ENCODE assay signal across 11 cellular contexts in genomic region chr2:20185176-20186022, GRCh38. TPM values are rescaled to one million over a fixed set of nuclear protein-coding genes. Genes with fewer than 3 reads are reported as not detected.
DNase-seq lines count a peak whose midpoint lies in the region; ATAC-seq and TF ChIP-seq lines count a peak whose summit lies in the region.
"Had no signal": no experiment of that assay in that cellular context is flagged by ENCODE, and none has a peak within 500 bp of the region (broad histone marks: within the 10 kb centered on the region; RNA-seq: fewer than 3 reads in every experiment).

No MANE protein-coding gene starts in this region.

- H3K27me3 ChIP-seq in esophagus muscularis mucosa: no peaks in the 10 kb centered on the region

- peak; percentile 98 for DNase-seq in A172 (ENCODE audit: low spot score)
- DNase-seq in Kasumi-1 (lab: John Stamatoyannopoulos, UW): peak; percentile 63 to 73
- DNase-seq in astrocyte of the spinal cord (ENCODE audit: low read depth, low spot score): peak; percentile 88
- DNase-seq in medulla oblongata (ENCODE audit: extremely low spot score): peak; percentile 12
- DNase-seq in esophagus muscularis mucosa (ENCODE audit: extremely low spot score): no peak
- no peak for DNase-seq in NCI-H1092 (lab: John Stamatoyannopoulos, UW)
- no peak for DNase-seq in NCI-H748 (lab: John Stamatoyannopoulos, UW; ENCODE audit: unreplicated experiment)
- DNase-seq: immature natural killer cell, KG1 had no signal

- no peak for TF ChIP-seq EP300 in esophagus muscularis mucosa (IDR thresholded peaks at IDR 0.05)

- no peak for ATAC-seq in HG03378 (IDR thresholded peaks at IDR 0.05; ENCODE audit: unreplicated experiment)
- ATAC-seq: HCT116 had no signal

- TF ChIP-seq POLR2A in esophagus muscularis mucosa (IDR thresholded peaks at IDR 0.05; ENCODE audit: low read depth): no peak

- in situ Hi-C loops in astrocyte of the spinal cord (cut with HindIII; ENCODE audit: low sequenced_read_pairs): no loop called here

- 86% methylated on average over 8 of the region's 18 CpGs for WGBS in esophagus muscularis mucosa

- H3K4me3 ChIP-seq in astrocyte of the spinal cord (ENCODE audit: low read depth, low read length) (no peak overlapping the region), esophagus muscularis mucosa (no peak overlapping the region)

- H3K27ac ChIP-seq in esophagus muscularis mucosa (replicated peaks in 1 of 4): no peak overlapping the region

- no peak for TF ChIP-seq CTCF in astrocyte of the spinal cord (IDR thresholded peaks at IDR 0.05; ENCODE audit: low read depth, low read length)
- no peak for TF ChIP-seq CTCF in esophagus muscularis mucosa (IDR thresholded peaks at IDR 0.05)

- H3K4me1 ChIP-seq in esophagus muscularis mucosa: no peaks in the 10 kb centered on the region

- H3K9me3 ChIP-seq in esophagus muscularis mucosa: no peaks in the 10 kb centered on the region

- intact Hi-C loops in esophagus muscularis mucosa (cut with DNase I): no loop called here

- H3K36me3 ChIP-seq in esophagus muscularis mucosa: no peaks in the 10 kb centered on the region

RNA-seq across cellular contexts. Expression of gene SDC1, which starts 39.5 kb away (rescaled TPM):
- total RNA-seq in A172 (2014; rRNA removed; shearing (Covaris generic)): 241 and 257 TPM in 2 replicates
- total RNA-seq in esophagus muscularis mucosa: 1 to 10 TPM in 1 of 4 donors, under 1 TPM in 3; 0.33 to 1.6 (median 0.47) TPM

Comparison
In these comparisons a context has a peak if more than half of its experiments do, and no peak if none do; other contexts are left out.
1. DNase-seq: peak in A172 (single experiment), Kasumi-1 (2 of 2), astrocyte of the spinal cord (single experiment) and medulla oblongata (single experiment); none in esophagus muscularis mucosa (single experiment), NCI-H1092 (single experiment) and NCI-H748 (single experiment).
2. RNA of gene SDC1, which starts 39.5 kb away (total RNA-seq): 241 to 257 TPM in A172; 0.33 to 1.6 TPM in esophagus muscularis mucosa; every median in the first group is over 10 times any median in the second.